1 cellular context compared by ENCODE assay signal in genomic region chr14:70280931-70281330, GRCh38.
TF ChIP-seq lines count a peak whose summit lies in the region.

No MANE protein-coding gene starts in this region.

TF ChIP-seq in H1, 55 proteins besides CTCF, POLR2A, EP300 and RAD21:
- TF ChIP-seq SP2 (IDR thresholded peaks at IDR 0.05; ENCODE audit: low read length) = no peak
